Comparison of ENCODE assay signal across 1 cellular context in the genomic region with DNA sequence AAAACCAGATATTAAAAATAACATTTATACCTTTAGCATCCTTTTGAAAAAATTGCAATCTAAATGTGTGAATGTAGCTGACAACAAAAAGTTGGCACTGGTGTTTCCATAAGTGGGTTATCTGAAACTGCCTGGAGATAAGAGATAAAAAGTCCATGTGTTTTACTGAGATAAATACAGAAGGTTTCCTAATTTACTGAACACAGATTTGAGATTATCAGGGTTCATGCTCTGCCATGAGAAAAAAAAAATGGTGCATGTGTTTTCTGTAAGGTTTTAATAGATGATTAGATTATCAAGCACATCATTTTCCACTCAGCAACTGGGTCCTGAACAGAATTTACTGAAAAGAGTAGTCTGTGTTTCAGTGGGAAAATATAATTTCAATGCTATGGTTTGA.
TF ChIP-seq lines count a peak whose summit lies in the region.

No MANE protein-coding gene starts in this region.

TF ChIP-seq in SK-N-SH, 30 proteins besides CTCF, POLR2A, EP300 and RAD21 (continued from another document):
- TF ChIP-seq PBX3 (IDR thresholded peaks at IDR 0.05): no peak
- TF ChIP-seq ZBTB33 (IDR thresholded peaks at IDR 0.05; ENCODE audit: borderline replicate concordance, low read depth): no peak
- TF ChIP-seq GATA2 (CRISPR knock-in tag; IDR thresholded peaks at IDR 0.05): peak; percentile 99
- no peak for TF ChIP-seq MEF2A (IDR thresholded peaks at IDR 0.05; ENCODE audit: borderline replicate concordance, low read depth)
- TF ChIP-seq YY1 (IDR thresholded peaks at IDR 0.05; ENCODE audit: low read depth): no peak
- no peak for TF ChIP-seq SMC3 (IDR thresholded peaks at IDR 0.05; ENCODE audit: low read depth, low read length)
- no peak for TF ChIP-seq FOSL2 (IDR thresholded peaks at IDR 0.05; ENCODE audit: borderline replicate concordance, low read depth)
- TF ChIP-seq JUND (IDR thresholded peaks at IDR 0.05): no peak
- TF ChIP-seq TAF1 (IDR thresholded peaks at IDR 0.05; ENCODE audit: borderline replicate concordance, low read depth, low read length): no peak
- TF ChIP-seq RXRA (IDR thresholded peaks at IDR 0.05; ENCODE audit: borderline replicate concordance, low read depth): no peak
- no peak for TF ChIP-seq FOXM1 (IDR thresholded peaks at IDR 0.05; ENCODE audit: low read depth)
- TF ChIP-seq, protein P1, sequence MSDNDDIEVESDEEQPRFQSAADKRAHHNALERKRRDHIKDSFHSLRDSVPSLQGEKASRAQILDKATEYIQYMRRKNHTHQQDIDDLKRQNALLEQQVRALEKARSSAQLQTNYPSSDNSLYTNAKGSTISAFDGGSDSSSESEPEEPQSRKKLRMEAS (IDR thresholded peaks at IDR 0.05; ENCODE audit: low read depth): no peak
- peak; percentile 59; the same call in 1 of the 2 replicates for TF ChIP-seq MXI1 (IDR thresholded peaks at IDR 0.05; ENCODE audit: low read depth, low read length)
- TF ChIP-seq NFIC (IDR thresholded peaks at IDR 0.05; ENCODE audit: borderline replicate concordance): no peak
- no peak for TF ChIP-seq ELF1 (IDR thresholded peaks at IDR 0.05)
